ENCODE assay signal across 8 cellular contexts in genomic region chr9:135499326-135500070, GRCh38. TPM values are rescaled to one million over a fixed set of nuclear protein-coding genes. Genes with fewer than 3 reads are reported as not detected.
DNase-seq lines count a peak whose midpoint lies in the region; ATAC-seq and TF ChIP-seq lines count a peak whose summit lies in the region.

No MANE protein-coding gene starts in this region.

- 0% methylated on average over 14 to 56 of the region's 58 CpGs for WGBS in body of pancreas, 2 donors

- peaks cover 32% of the 10 kb centered on the region for H3K4me1 ChIP-seq in body of pancreas

- no peaks in the 10 kb centered on the region for H3K9me3 ChIP-seq in body of pancreas

- DNase-seq in DMS53 treated with DMSO at 0.1 percent for 48 hours (lab: John Stamatoyannopoulos, UW; ENCODE audit: unreplicated experiment) (peak; percentile 80), NCI-H1930 (lab: John Stamatoyannopoulos, UW) (peak; percentile 77 to 79), UCSD-AML1 (lab: John Stamatoyannopoulos, UW; ENCODE audit: unreplicated experiment) (peak; percentile 85), body of pancreas (peak; percentile 96 to 97 (median 96)), sciatic nerve (ENCODE audit: low spot score) (peak; percentile 99)

- peak in 1 of 7 experiments; percentile 30 for TF ChIP-seq CTCF in body of pancreas (IDR thresholded peaks at IDR 0.05)

- peak; percentile 65 for ATAC-seq in HG02642 (IDR thresholded peaks at IDR 0.05; ENCODE audit: poor library complexity, unreplicated experiment)
- peak; percentile 85 for ATAC-seq in body of pancreas
- ATAC-seq in sciatic nerve = peak; percentile 95
- ATAC-seq in HG03469 (IDR thresholded peaks at IDR 0.05; ENCODE audit: unreplicated experiment) = no peak

- intact Hi-C loops in body of pancreas (cut with DNase I) (no loop called here), sciatic nerve (cut with DNase I) (no loop called here)

- peak in 2 of 3 donors; percentile 60 to 62 for TF ChIP-seq POLR2A in body of pancreas (IDR thresholded peaks at IDR 0.05)

- peak overlapping the region; percentile 60 to 89 (median 74) for H3K27ac ChIP-seq in body of pancreas

- peaks cover 7 to 10% of the 10 kb centered on the region in 2 donors for H3K36me3 ChIP-seq in body of pancreas (replicated peaks in 1 of 2; ENCODE audit: insufficient read depth in 1 of 2, low read depth in 2 of 2)

- H3K4me3 ChIP-seq in body of pancreas (peak overlapping the region; percentile 94 to 96), iPS-11a (ENCODE audit: low read depth, low read length) (peak overlapping the region; percentile 73)

- H3K27me3 ChIP-seq in body of pancreas = no peaks in the 10 kb centered on the region

RNA-seq across cellular contexts. Expression of gene MRPS2, which starts 1.0 kb away (rescaled TPM):
- total RNA-seq in body of pancreas (10 to 100 TPM; 15.8 to 35.0 TPM), sciatic nerve (17.5 TPM)

RNA-seq across cellular contexts. Expression of gene PPP1R26, which starts 19.9 kb away (rescaled TPM):
- total RNA-seq in body of pancreas (10 to 100 TPM; 17.8 to 17.9 TPM), sciatic nerve (13.9 TPM)

RNA-seq across cellular contexts. Expression of gene LCN1, which starts 21.7 kb away (rescaled TPM):
- total RNA-seq in body of pancreas (not detected), sciatic nerve (not detected)

RNA-seq across cellular contexts. Expression of gene OBP2A, which starts 46.4 kb away (rescaled TPM):
- total RNA-seq in body of pancreas = not detected
- not detected for total RNA-seq in sciatic nerve
